ENCODE assay signal across 15 cellular contexts in genomic region chr3:38998086-38998485, GRCh38. TPM values are rescaled to one million over a fixed set of nuclear protein-coding genes. Genes with fewer than 3 reads are reported as not detected.
A peak's percentile ranks its signal among the peaks of the same experiment; 100 is the strongest.
DNase-seq lines count a peak whose midpoint lies in the region; ATAC-seq and TF ChIP-seq lines count a peak whose summit lies in the region.
"Had no signal": no experiment of that assay in that cellular context is flagged by ENCODE, and none has a peak within 500 bp of the region (broad histone marks: within the 10 kb centered on the region; RNA-seq: fewer than 3 reads in every experiment).

No MANE protein-coding gene starts in this region.

- H3K27ac ChIP-seq in PC-3 (ENCODE audit: low read length) (no peak overlapping the region; the same call in 1 of the 2 replicates), urinary bladder (ENCODE audit: low read depth) (peak overlapping the region; percentile 10)
- H3K27ac ChIP-seq: BLaER1 had no signal

- intact Hi-C loops in PC-3 (cut with micrococcal nuclease): no loop called here

- CTCF ChIA-PET in BJ (lab: Yijun Ruan, JAX) (interaction anchor here (1.7 kb wide), 1 partner anchor 11 kb away, joined by 6 read pairs; no protein-coding TSS in a partner anchor), PC-3 (lab: Charles Lee) (no interaction called here)

- no peaks in the 10 kb centered on the region for H3F3A ChIP-seq in PC-3 (ENCODE audit: low read length, unreplicated experiment)

- 0 out of 2 replicates have a peak, but pooled peaks have one; percentile 33 for ATAC-seq in PC-3
- ATAC-seq in GM21367 (IDR thresholded peaks at IDR 0.05; ENCODE audit: unreplicated experiment): no peak

- TF ChIP-seq CTCF in BJ (IDR thresholded peaks at IDR 0.05; ENCODE audit: insufficient read depth, low read depth, low read length): no peak
- no peak for TF ChIP-seq CTCF in PC-3 (conservative IDR thresholded peaks at IDR 0.05; ENCODE audit: low read depth, low read length)
- no peak for TF ChIP-seq CTCF in fibroblast of villous mesenchyme (IDR thresholded peaks at IDR 0.05; ENCODE audit: insufficient read depth, low read depth, low read length)

- no peak overlapping the region for H3K4me3 ChIP-seq in BJ (ENCODE audit: low read depth, low read length)
- no peak overlapping the region for H3K4me3 ChIP-seq in PC-3 (ENCODE audit: low read length)
- no peak overlapping the region for H3K4me3 ChIP-seq in fibroblast of villous mesenchyme (ENCODE audit: low read depth, low read length)
- no peak overlapping the region for H3K4me3 ChIP-seq in urinary bladder (ENCODE audit: low read depth, low read length)
- H3K4me3 ChIP-seq: BLaER1 had no signal

- DNase-seq in BJ (ENCODE audit: low read depth) (peak; percentile 39), PC-3 (peak; percentile 38), fibroblast of villous mesenchyme (ENCODE audit: low read depth) (peak; percentile 93), AG08396 (ENCODE audit: low spot score) (no peak), D341Med (ENCODE audit: low spot score) (no peak)
- DNase-seq: Caco-2; CD8-positive, alpha-beta memory T cell; DMS53; GOT3; H9; KBM-7 had no signal

- H3K36me3 ChIP-seq in BJ (ENCODE audit: control insufficient read depth, insufficient read depth, low read length) (no peaks in the 10 kb centered on the region), PC-3 (ENCODE audit: low read depth, low read length) (no peaks in the 10 kb centered on the region), urinary bladder (ENCODE audit: insufficient read depth) (no peaks in the 10 kb centered on the region)
- H3K36me3 ChIP-seq: BLaER1 had no signal

- H3K9me3 ChIP-seq in PC-3 (ENCODE audit: low read length): no peaks in the 10 kb centered on the region
- H3K9me3 ChIP-seq: BLaER1, Caco-2 had no signal

- 22% methylated on average over 3 of the region's 3 CpGs for WGBS in urinary bladder

- POLR2A ChIA-PET in BJ (lab: Charles Lee) (no interaction called here), PC-3 (lab: Charles Lee; ENCODE audit: unreplicated experiment) (no interaction called here)

- H3K4me2 ChIP-seq in PC-3 (ENCODE audit: low read length): no peak overlapping the region
- H3K4me2 ChIP-seq: BLaER1 had no signal

- no peak overlapping the region for H2AFZ ChIP-seq in PC-3 (ENCODE audit: low read length)

- H4K20me1 ChIP-seq in PC-3 (ENCODE audit: low read length): no peaks in the 10 kb centered on the region
- H4K20me1 ChIP-seq: BLaER1 had no signal

- H3K4me1 ChIP-seq in PC-3 (ENCODE audit: insufficient read depth, low read length) (peaks cover 3% of the 10 kb centered on the region), urinary bladder (ENCODE audit: insufficient read depth) (peaks cover 4% of the 10 kb centered on the region)
- H3K4me1 ChIP-seq: BLaER1, Caco-2 had no signal

- H3K9ac ChIP-seq in PC-3 (ENCODE audit: low read length): no peak overlapping the region
- H3K9ac ChIP-seq: BLaER1 had no signal

- H3K27me3 ChIP-seq in BJ (ENCODE audit: control insufficient read depth, insufficient read depth, low read length) (no peaks in the 10 kb centered on the region), PC-3 (ENCODE audit: low read length) (peaks cover 12% of the 10 kb centered on the region)
- H3K27me3 ChIP-seq: BLaER1 had no signal

- no peaks in the 10 kb centered on the region for H3K79me2 ChIP-seq in PC-3 (ENCODE audit: low read length)

- BruUV-seq in PC-3 (replicated peaks; lab: Mats Ljungman, UMichigan): no TSS peak

- H3K9me2 ChIP-seq in PC-3 (replicated peaks; ENCODE audit: low read length): no peaks in the 10 kb centered on the region

RNA-seq across cellular contexts. Expression of gene SCN11A, which starts 53.7 kb away (rescaled TPM):
- 0.02 and 0.04 TPM in 2 replicates for polyA plus RNA-seq in BJ (2011; rRNA removed)
- polyA minus RNA-seq in BJ (2011; rRNA and poly(A)+ RNA removed): not detected in 2 replicates
- total RNA-seq in PC-3 (2014; rRNA removed): not detected in 2 replicates
- under 0.01 TPM in 2 replicates for total RNA-seq in fibroblast of villous mesenchyme
- 11.8 TPM for total RNA-seq in urinary bladder
- 0.32 TPM for polyA plus RNA-seq in urinary bladder
- total RNA-seq: A172, Caco-2 had no signal
- polyA plus RNA-seq: CD8-positive, alpha-beta memory T cell had no signal

RNA-seq across cellular contexts. Expression of gene WDR48, which starts 53.7 kb away (rescaled TPM):
- polyA plus RNA-seq in BJ (2011; rRNA removed) (20.1 and 33.0 TPM in 2 replicates), urinary bladder (25.7 TPM)
- 19.3 and 19.6 TPM in 2 replicates for polyA minus RNA-seq in BJ (2011; rRNA and poly(A)+ RNA removed)
- total RNA-seq in PC-3 (2014; rRNA removed) (16.5 and 21.0 TPM in 2 replicates), fibroblast of villous mesenchyme (19.6 and 30.2 TPM in 2 replicates), urinary bladder (66.9 TPM)

Comparison
In these comparisons a context has a peak if more than half of its experiments do, and no peak if none do; other contexts are left out.
1. DNase-seq: peak in BJ (single experiment), PC-3 (single experiment) and fibroblast of villous mesenchyme (single experiment); none in AG08396 (single experiment) and D341Med (single experiment).
2. RNA of gene SCN11A, which starts 53.7 kb away (total RNA-seq): 11.8 TPM in urinary bladder (single experiment); not detected in PC-3 and under 0.01 TPM in fibroblast of villous mesenchyme; every median in the first group is over 10 times any median in the second.